In the genomic region with DNA sequence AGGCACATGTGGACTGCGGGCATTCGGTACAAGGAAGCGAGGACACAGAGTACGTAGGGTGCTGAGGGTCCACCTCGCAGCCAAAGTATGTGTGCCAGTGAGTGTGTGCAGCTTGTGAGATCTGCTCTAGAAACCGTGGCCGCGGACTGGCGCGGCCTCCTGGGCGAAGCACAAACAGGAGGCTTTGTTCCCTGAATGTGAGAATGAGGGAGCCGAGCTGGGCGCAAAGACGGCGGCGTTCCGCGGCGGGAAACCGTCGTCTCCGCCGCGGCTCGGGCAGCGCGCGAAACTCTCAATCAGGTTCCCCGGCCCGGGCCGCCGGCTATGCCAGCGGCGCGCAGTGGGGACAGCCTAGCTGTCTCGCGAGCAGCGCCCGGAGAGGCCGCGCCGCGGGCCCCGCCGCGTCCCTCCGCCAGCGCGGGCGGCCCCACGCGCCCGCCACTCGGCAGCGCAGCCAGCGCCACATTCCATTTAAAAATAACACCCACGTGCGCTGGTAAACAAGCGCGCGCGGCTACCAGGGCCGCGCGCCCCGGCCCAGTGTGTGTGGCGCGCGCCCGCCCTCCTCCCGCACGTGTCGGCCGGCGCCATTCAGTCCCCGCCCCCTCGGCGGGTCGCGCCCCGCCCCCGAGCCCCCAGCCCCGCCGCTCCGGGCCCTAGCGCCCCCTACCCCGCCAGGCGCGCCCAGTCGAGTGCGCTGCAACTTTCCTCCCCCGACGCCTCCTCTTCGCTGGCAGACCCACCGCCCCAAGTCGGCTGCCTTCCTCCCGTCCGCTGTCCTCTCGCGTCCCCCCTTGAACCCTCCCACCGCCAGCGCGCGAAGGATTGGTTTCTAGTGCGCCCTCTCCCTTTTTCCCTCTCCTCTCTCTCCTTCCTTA, we compare ENCODE assay signal across 8 cellular contexts. TPM values are rescaled to one million over a fixed set of nuclear protein-coding genes. Genes with fewer than 3 reads are reported as not detected.
A peak's percentile ranks its signal among the peaks of the same experiment; 100 is the strongest.
DNase-seq lines count a peak whose midpoint lies in the region; ATAC-seq and TF ChIP-seq lines count a peak whose summit lies in the region.

No MANE protein-coding gene starts in this region.

- CTCF ChIA-PET in HEK293T (lab: Yijun Ruan, JAX) = no interaction called here
- CTCF ChIA-PET in activated CD8-positive, alpha-beta T cell treated with anti-CD3 and anti-CD28 coated beads for 36 hours (lab: Charles Lee) = interaction anchor here (0.6 to 1.8 kb wide), 6 partner anchors 16 to 516 kb away, joined by 3 to 5 read pairs (median 3); no protein-coding TSS in a partner anchor

- H3K4me3 ChIP-seq in lower lobe of right lung = peak overlapping the region; percentile 79

- H3K9me3 Mint-ChIP-seq in activated CD8-positive, alpha-beta T cell treated with anti-CD3 and anti-CD28 coated beads for 36 hours = no peaks in the 10 kb centered on the region

- H3K9me3 ChIP-seq in lower lobe of right lung = no peaks in the 10 kb centered on the region

- no peaks in the 10 kb centered on the region for H3K36me3 ChIP-seq in lower lobe of right lung

- peak overlapping the region; percentile 94 for H3K4me3 Mint-ChIP-seq in activated CD8-positive, alpha-beta T cell treated with anti-CD3 and anti-CD28 coated beads for 36 hours

- no peak for TF ChIP-seq CTCF in activated CD8-positive, alpha-beta T cell treated with anti-CD3 and anti-CD28 coated beads for 36 hours (IDR thresholded peaks at IDR 0.05)
- peak; percentile 13 for TF ChIP-seq CTCF in lower lobe of right lung (IDR thresholded peaks at IDR 0.05)

- POLR2A ChIA-PET in HEK293T (lab: Yijun Ruan, JAX) = interaction anchor here (0.7 to 2.2 kb wide), 22 partner anchors 7 to 536 kb away, joined by 3 to 11 read pairs (median 4); a partner anchor contains a TSS
- POLR2A ChIA-PET in activated CD8-positive, alpha-beta T cell treated with anti-CD3 and anti-CD28 coated beads for 36 hours (lab: Charles Lee) = interaction anchor here (1.0 to 2.0 kb wide), 5 partner anchors 11 to 515 kb away, joined by 3 to 13 read pairs (median 4); no protein-coding TSS in a partner anchor

- H3K27ac Mint-ChIP-seq in activated CD8-positive, alpha-beta T cell treated with anti-CD3 and anti-CD28 coated beads for 36 hours = peak overlapping the region; percentile 97

- intact Hi-C loops in activated CD8-positive, alpha-beta T cell treated with anti-CD3 and anti-CD28 coated beads for 36 hours (cut with micrococcal nuclease) = no loop called here
- intact Hi-C loops in lower lobe of right lung (cut with DNase I) = no loop called here

- peaks cover 20% of the 10 kb centered on the region for H3K4me1 Mint-ChIP-seq in activated CD8-positive, alpha-beta T cell treated with anti-CD3 and anti-CD28 coated beads for 36 hours (ENCODE audit: low read depth)

- peaks cover 10% of the 10 kb centered on the region for H3K36me3 Mint-ChIP-seq in activated CD8-positive, alpha-beta T cell treated with anti-CD3 and anti-CD28 coated beads for 36 hours (ENCODE audit: low read depth)

- peak; percentile 29 for ATAC-seq in activated CD8-positive, alpha-beta T cell treated with anti-CD3 and anti-CD28 coated beads for 36 hours
- peak; percentile 55 to 62 for ATAC-seq in lower lobe of right lung
- ATAC-seq in HG02870 (IDR thresholded peaks at IDR 0.05; ENCODE audit: unreplicated experiment) = no peak

- DNase-seq in Ammon's horn (ENCODE audit: low spot score) = peak; percentile 48
- peak; percentile 76 for DNase-seq in HEK293T (ENCODE audit: extremely low spot score)
- peak; percentile 98 for DNase-seq in NCI-H69 (lab: John Stamatoyannopoulos, UW)
- DNase-seq in activated CD8-positive, alpha-beta T cell treated with anti-CD3 and anti-CD28 coated beads for 36 hours = peak; percentile 74
- peak; percentile 93 for DNase-seq in ecto neural progenitor cell (ENCODE audit: low spot score)
- DNase-seq in lower lobe of right lung = peak; percentile 88
- peak; percentile 50 to 68 (median 60) for DNase-seq in stimulated activated CD4-positive, alpha-beta T cell treated with anti-CD3 and anti-CD28 coated beads, TNF-alpha, amount 100 ng/mL, for 24 hours (ENCODE audit: low read depth in 3 of 3)

- no peaks in the 10 kb centered on the region for H3K27me3 ChIP-seq in lower lobe of right lung (ENCODE audit: low read depth)

- peaks cover 23% of the 10 kb centered on the region for H3K4me1 ChIP-seq in lower lobe of right lung

- H3K27me3 Mint-ChIP-seq in activated CD8-positive, alpha-beta T cell treated with anti-CD3 and anti-CD28 coated beads for 36 hours = no peaks in the 10 kb centered on the region

- H3K27ac ChIP-seq in lower lobe of right lung = peak overlapping the region; percentile 100

TF ChIP-seq in HEK293T, 16 proteins besides CTCF, POLR2A, EP300 and RAD21:
- TF ChIP-seq SUZ12 (IDR thresholded peaks at IDR 0.05) (no peak), L3MBTL2 (conservative IDR thresholded peaks at IDR 0.05) (peak; percentile 82)

RNA-seq across cellular contexts. Expression of a gene that starts 3.0 kb away (rescaled TPM):
- total RNA-seq in activated CD8-positive, alpha-beta T cell treated with anti-CD3 and anti-CD28 coated beads for 36 hours = 1 to 10 TPM; 7.5 to 9.0 TPM
- 60.1 TPM for total RNA-seq in lower lobe of right lung

Comparison
In these comparisons a context has a peak if more than half of its experiments do, and no peak if none do; other contexts are left out.
1. DNase-seq: peak in every context shown above with its lines; median percentile 98 in NCI-H69; 93 in ecto neural progenitor cell; 88 in lower lobe of right lung; 76 in HEK293T; 74 in activated CD8-positive, alpha-beta T cell treated with anti-CD3 and anti-CD28 coated beads for 36 hours; 60 in stimulated activated CD4-positive, alpha-beta T cell treated with anti-CD3 and anti-CD28 coated beads, TNF-alpha, amount 100 ng/mL, for 24 hours; 48 in Ammon's horn.